In the genomic region with DNA sequence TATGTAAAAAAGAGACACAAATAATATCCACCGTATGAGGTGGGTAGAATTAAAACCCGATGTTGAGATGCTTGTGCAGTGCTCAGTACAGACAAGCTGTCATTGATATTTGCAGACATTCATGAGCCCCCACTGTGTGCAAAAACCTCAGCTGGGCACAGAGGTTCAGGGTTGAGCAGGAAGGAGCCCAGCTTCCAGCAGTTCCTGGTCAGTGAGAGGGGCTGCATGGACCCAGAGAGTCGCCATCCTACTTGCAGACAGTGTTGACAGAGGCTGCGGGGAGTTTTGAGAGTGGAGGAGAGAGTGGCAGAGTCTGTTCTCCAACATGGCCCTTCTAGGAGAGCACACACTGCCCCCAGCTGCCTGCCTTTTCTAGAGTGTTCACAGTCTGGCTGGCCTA, we compare ENCODE assay signal across 27 cellular contexts. TPM values are rescaled to one million over a fixed set of nuclear protein-coding genes. Genes with fewer than 3 reads are reported as not detected.
DNase-seq lines count a peak whose midpoint lies in the region; ATAC-seq and TF ChIP-seq lines count a peak whose summit lies in the region.
"Had no signal": no experiment of that assay in that cellular context is flagged by ENCODE, and none has a peak within 500 bp of the region (broad histone marks: within the 10 kb centered on the region; RNA-seq: fewer than 3 reads in every experiment).

No MANE protein-coding gene starts in this region.

- H3K9me3 Mint-ChIP-seq in CD4-positive, alpha-beta memory T cell: peaks cover 2 to 22% (median 16%) of the 10 kb centered on the region in 8 donors
- peaks cover 11% of the 10 kb centered on the region for H3K9me3 Mint-ChIP-seq in natural killer cell treated with Interleukin-12 subunit alpha and Interleukin-12 subunit beta and Interleukin-15 and Interleukin-18, amount 100 ng/mL, for 72 hours

- peaks cover 0 to 11% of the 10 kb centered on the region in 2 donors for H3K9me3 ChIP-seq in right atrium auricular region
- H3K9me3 ChIP-seq in CD4-positive, alpha-beta memory T cell (ENCODE audit: control insufficient read depth in 1 of 2, low read length in 2 of 2): no peaks in the 10 kb centered on the region
- peaks cover 0 to 6% of the 10 kb centered on the region in 2 donors for H3K9me3 ChIP-seq in ascending aorta
- H3K9me3 ChIP-seq: SJSA1 had no signal

- peaks cover 2 to 8% of the 10 kb centered on the region in 2 donors for H3K36me3 Mint-ChIP-seq in CD4-positive, alpha-beta memory T cell
- peaks cover 17% of the 10 kb centered on the region for H3K36me3 Mint-ChIP-seq in natural killer cell treated with Interleukin-12 subunit alpha and Interleukin-12 subunit beta and Interleukin-15 and Interleukin-18, amount 100 ng/mL, for 72 hours

- POLR2A ChIA-PET in CD4-positive, alpha-beta memory T cell (lab: Charles Lee; ENCODE audit: partially characterized antibody): no interaction called here

- DNase-seq in right atrium auricular region (ENCODE audit: low spot score) (peak; percentile 48), cardiac septum (ENCODE audit: low spot score) (no peak), left lobe of liver (ENCODE audit: low spot score) (peak; percentile 35), ascending aorta (ENCODE audit: low spot score in 2 of 2) (no peak)
- peak; percentile 25 for DNase-seq in activated CD8-positive, alpha-beta memory T cell treated with anti-CD3 and anti-CD28 coated beads, Interleukin-2, amount 50 U/mL, for 48 hours
- DNase-seq in CD4-positive, alpha-beta memory T cell: no peak
- DNase-seq in natural killer cell treated with Interleukin-12 subunit alpha and Interleukin-12 subunit beta and Interleukin-15 and Interleukin-18, amount 100 ng/mL, for 72 hours (ENCODE audit: low spot score): no peak
- DNase-seq: CD4-positive, alpha-beta T cell; COR-L47; DMS79; Karpas-422; NCI-H1092 treated with DMSO at 0.1 percent for 48 hours; NCI-H1436; NCI-H187; NCI-H2081 treated with DMSO at 0.1 percent for 48 hours; NCI-H2171; NCI-H226; NCI-H510A treated with DMSO at 0.1 percent for 48 hours; NK-92 treated with Interleukin-12 subunit alpha and Interleukin-12 subunit beta, amount 100 ng/mL, for 24 hours; Right ventricle myocardium superior; RPMI8226 had no signal

- H3K4me3 ChIP-seq in right atrium auricular region (no peak overlapping the region), ascending aorta (no peak overlapping the region)
- no peak overlapping the region for H3K4me3 ChIP-seq in CD4-positive, alpha-beta memory T cell (ENCODE audit: low read length in 2 of 2)
- H3K4me3 ChIP-seq: BLaER1 treated with 17β-estradiol and CSF1 and Interleukin-3, amounts not matched to agents 10 nM and 100 nM; SJSA1 had no signal

- H3K27ac Mint-ChIP-seq in CD4-positive, alpha-beta memory T cell: no peak overlapping the region
- no peak overlapping the region for H3K27ac Mint-ChIP-seq in natural killer cell treated with Interleukin-12 subunit alpha and Interleukin-12 subunit beta and Interleukin-15 and Interleukin-18, amount 100 ng/mL, for 72 hours
- H3K27ac Mint-ChIP-seq: CD4-positive, alpha-beta T cell had no signal

- H3K4me1 Mint-ChIP-seq in CD4-positive, alpha-beta memory T cell: no peaks in the 10 kb centered on the region
- no peaks in the 10 kb centered on the region for H3K4me1 Mint-ChIP-seq in natural killer cell treated with Interleukin-12 subunit alpha and Interleukin-12 subunit beta and Interleukin-15 and Interleukin-18, amount 100 ng/mL, for 72 hours (ENCODE audit: low read depth in 2 of 2)

- H3K27me3 Mint-ChIP-seq in CD4-positive, alpha-beta memory T cell: peaks cover 13 to 27% of the 10 kb centered on the region in 2 donors
- H3K27me3 Mint-ChIP-seq in natural killer cell treated with Interleukin-12 subunit alpha and Interleukin-12 subunit beta and Interleukin-15 and Interleukin-18, amount 100 ng/mL, for 72 hours: peaks cover 25 to 32% of the 10 kb centered on the region in 2 donors

- TF ChIP-seq CTCF in right atrium auricular region (IDR thresholded peaks at IDR 0.05) (no peak), ascending aorta (IDR thresholded peaks at IDR 0.05) (no peak)

- no peaks in the 10 kb centered on the region for H3K27me3 ChIP-seq in right atrium auricular region
- H3K27me3 ChIP-seq in CD4-positive, alpha-beta memory T cell (ENCODE audit: insufficient read depth, low read length): peaks cover 10% of the 10 kb centered on the region
- no peaks in the 10 kb centered on the region for H3K27me3 ChIP-seq in ascending aorta
- H3K27me3 ChIP-seq: SJSA1 had no signal

- H3K4me1 ChIP-seq in right atrium auricular region: peaks cover 0 to 7% of the 10 kb centered on the region in 2 donors
- H3K4me1 ChIP-seq in CD4-positive, alpha-beta memory T cell (ENCODE audit: insufficient read depth, low read length): no peaks in the 10 kb centered on the region
- H3K4me1 ChIP-seq in ascending aorta: no peaks in the 10 kb centered on the region
- H3K4me1 ChIP-seq: SJSA1 had no signal

- H3K4me3 Mint-ChIP-seq in CD4-positive, alpha-beta memory T cell: no peak overlapping the region
- no peak overlapping the region for H3K4me3 Mint-ChIP-seq in natural killer cell treated with Interleukin-12 subunit alpha and Interleukin-12 subunit beta and Interleukin-15 and Interleukin-18, amount 100 ng/mL, for 72 hours
- H3K4me3 Mint-ChIP-seq: CD4-positive, alpha-beta T cell had no signal

- no peak for ATAC-seq in left lobe of liver
- ATAC-seq in natural killer cell treated with Interleukin-12 subunit alpha and Interleukin-12 subunit beta and Interleukin-15 and Interleukin-18, amount 100 ng/mL, for 72 hours: no peak
- ATAC-seq in HG03354 (IDR thresholded peaks at IDR 0.05; ENCODE audit: poor library complexity, severe bottlenecking, unreplicated experiment): no peak

- H3K36me3 ChIP-seq in right atrium auricular region: no peaks in the 10 kb centered on the region
- no peaks in the 10 kb centered on the region for H3K36me3 ChIP-seq in CD4-positive, alpha-beta memory T cell (ENCODE audit: insufficient read depth, low read length)
- no peaks in the 10 kb centered on the region for H3K36me3 ChIP-seq in ascending aorta
- H3K36me3 ChIP-seq: BLaER1 treated with 17β-estradiol and CSF1 and Interleukin-3, amounts not matched to agents 10 nM and 100 nM; SJSA1 had no signal

- CTCF ChIA-PET in CD4-positive, alpha-beta memory T cell (lab: Charles Lee; ENCODE audit: partially characterized antibody): interaction anchor here (1.2 kb wide), 1 partner anchor 18 kb away, joined by 5 read pairs; no protein-coding TSS in a partner anchor

- intact Hi-C loops in cardiac septum (cut with DNase I): no loop called here
- intact Hi-C loops in CD4-positive, alpha-beta memory T cell (cut with micrococcal nuclease): no loop called here
- intact Hi-C loops in ascending aorta (cut with DNase I): no loop called here

- no peak overlapping the region for H3K27ac ChIP-seq in right atrium auricular region
- H3K27ac ChIP-seq in CD4-positive, alpha-beta memory T cell (ENCODE audit: low read depth, low read length): no peak overlapping the region
- H3K27ac ChIP-seq in ascending aorta: no peak overlapping the region
- H3K27ac ChIP-seq: BLaER1 treated with 17β-estradiol and CSF1 and Interleukin-3, amounts not matched to agents 10 nM and 100 nM; SJSA1 had no signal

RNA-seq across cellular contexts. Expression of a gene that starts 6.1 kb away (rescaled TPM):
- total RNA-seq in right atrium auricular region (1 to 10 TPM in 1 of 2 donors, under 1 TPM in 1; 0.51 to 1.8 TPM), cardiac septum (5.4 TPM), left lobe of liver (1.7 TPM), ascending aorta (1.4 TPM)
- not detected for total RNA-seq in CD4-positive, alpha-beta memory T cell
- not detected for polyA plus RNA-seq in CD4-positive, alpha-beta memory T cell
- total RNA-seq in natural killer cell treated with Interleukin-12 subunit alpha and Interleukin-12 subunit beta and Interleukin-15 and Interleukin-18, amount 100 ng/mL, for 72 hours: under 1 TPM in 1 of 2 donors, not detected in 1; 0.20 TPM
- total RNA-seq: CD4-positive, alpha-beta T cell; H4 had no signal
- polyA plus RNA-seq: AG04450 had no signal

RNA-seq across cellular contexts. Expression of a gene that starts 26.9 kb away (rescaled TPM):
- not detected for total RNA-seq in right atrium auricular region
- not detected for total RNA-seq in cardiac septum
- total RNA-seq in left lobe of liver: 28.6 TPM
- not detected for total RNA-seq in CD4-positive, alpha-beta memory T cell
- not detected for polyA plus RNA-seq in CD4-positive, alpha-beta memory T cell
- not detected for total RNA-seq in natural killer cell treated with Interleukin-12 subunit alpha and Interleukin-12 subunit beta and Interleukin-15 and Interleukin-18, amount 100 ng/mL, for 72 hours
- total RNA-seq in ascending aorta: not detected
- total RNA-seq: CD4-positive, alpha-beta T cell; HT-29; Right ventricle myocardium superior; SJSA1 had no signal

Comparison
In these comparisons a context has a peak if more than half of its experiments do, and no peak if none do; other contexts are left out.
1. DNase-seq: peak in right atrium auricular region (single experiment), activated CD8-positive, alpha-beta memory T cell treated with anti-CD3 and anti-CD28 coated beads, Interleukin-2, amount 50 U/mL, for 48 hours (single experiment) and left lobe of liver (single experiment); none in cardiac septum (single experiment), CD4-positive, alpha-beta memory T cell (0 of 5), natural killer cell treated with Interleukin-12 subunit alpha and Interleukin-12 subunit beta and Interleukin-15 and Interleukin-18, amount 100 ng/mL, for 72 hours (single experiment) and ascending aorta (0 of 2).
2. RNA of a gene that starts 26.9 kb away (total RNA-seq): 28.6 TPM in left lobe of liver (single experiment); not detected in right atrium auricular region, not detected in cardiac septum (single experiment), not detected in CD4-positive, alpha-beta memory T cell, not detected in natural killer cell treated with Interleukin-12 subunit alpha and Interleukin-12 subunit beta and Interleukin-15 and Interleukin-18, amount 100 ng/mL, for 72 hours and not detected in ascending aorta (single experiment); every median in the first group is over 10 times any median in the second.